ENCODE assay signal across 8 cellular contexts in genomic region chr5:149485655-149486615, GRCh38.
DNase-seq lines count a peak whose midpoint lies in the region; ATAC-seq, FAIRE-seq and TF ChIP-seq lines count a peak whose summit lies in the region.

No MANE protein-coding gene starts in this region.

- intact Hi-C loops in posterior vena cava (cut with DNase I) = loop anchor here in 1 of 2 donors (5.0 kb wide), 1 partner anchor 34 kb away; no protein-coding TSS in a partner anchor
- intact Hi-C loops in CD4-positive, alpha-beta T cell (cut with DNase I, micrococcal nuclease) = no loop called here

- CTCF ChIA-PET in CD4-positive, alpha-beta T cell (lab: Charles Lee) = no interaction called here

- no peaks in the 10 kb centered on the region for H3K27me3 ChIP-seq in CD4-positive, alpha-beta T cell (ENCODE audit: control insufficient read depth, insufficient read depth, low read length)

- H3K36me3 Mint-ChIP-seq in CD4-positive, alpha-beta T cell (ENCODE audit: low read depth) = no peaks in the 10 kb centered on the region

- TF ChIP-seq CTCF in CD4-positive, alpha-beta T cell (IDR thresholded peaks at IDR 0.05) = no peak

- no peak overlapping the region for H3K27ac ChIP-seq in CD4-positive, alpha-beta T cell (ENCODE audit: low read depth, low read length)

- H3K9me3 ChIP-seq in CD4-positive, alpha-beta T cell (ENCODE audit: control insufficient read depth, low read length) = no peaks in the 10 kb centered on the region

- H3K4me3 Mint-ChIP-seq in CD4-positive, alpha-beta T cell = no peak overlapping the region

- ATAC-seq in CD4-positive, alpha-beta T cell (ENCODE audit: poor library complexity) = no peak

- no peak overlapping the region for H3K27ac Mint-ChIP-seq in CD4-positive, alpha-beta T cell

- H3K4me1 Mint-ChIP-seq in CD4-positive, alpha-beta T cell (ENCODE audit: low read depth) = peaks cover 15% of the 10 kb centered on the region

- DNase-seq in GM04504 (ENCODE audit: low read depth) (peak; percentile 99), RCC 7860 (ENCODE audit: low spot score) (peak; percentile 97), fibroblast of gingiva (ENCODE audit: low read depth) (peak; percentile 98), posterior vena cava (ENCODE audit: low spot score) (peak; percentile 89), cerebellar nuclear complex (lab: John Stamatoyannopoulos, UW) (no peak)
- no peak for DNase-seq in CD4-positive, alpha-beta T cell
- no peak for DNase-seq in activated effector memory CD4-positive, alpha-beta T cell treated with anti-CD3 and anti-CD28 coated beads, Interleukin-2, amount 50 U/mL, for 16 hours
- DNase-seq in activated naive CD4-positive, alpha-beta T cell treated with Interleukin-2 at 50 U/mL for 16 hours = no peak

- H3K9me3 Mint-ChIP-seq in CD4-positive, alpha-beta T cell = no peaks in the 10 kb centered on the region

- H3K27me3 Mint-ChIP-seq in CD4-positive, alpha-beta T cell = no peaks in the 10 kb centered on the region

- POLR2A ChIA-PET in CD4-positive, alpha-beta T cell (lab: Charles Lee) = interaction anchor here (0.6 to 1.5 kb wide), 2 partner anchors 64 to 68 kb away, joined by 3 to 6 read pairs; no protein-coding TSS in a partner anchor

- FAIRE-seq in RCC 7860 (lab: Jason Lieb, UNC) = peak; percentile 72

Comparison
In these comparisons a context has a peak if more than half of its experiments do, and no peak if none do; other contexts are left out.
1. DNase-seq: peak in GM04504 (single experiment), RCC 7860 (single experiment), fibroblast of gingiva (single experiment) and posterior vena cava (single experiment); none in CD4-positive, alpha-beta T cell (0 of 10), cerebellar nuclear complex (0 of 2), activated effector memory CD4-positive, alpha-beta T cell treated with anti-CD3 and anti-CD28 coated beads, Interleukin-2, amount 50 U/mL, for 16 hours (single experiment) and activated naive CD4-positive, alpha-beta T cell treated with Interleukin-2 at 50 U/mL for 16 hours (single experiment).